ENCODE assay signal across 1 cellular context in the genomic region with DNA sequence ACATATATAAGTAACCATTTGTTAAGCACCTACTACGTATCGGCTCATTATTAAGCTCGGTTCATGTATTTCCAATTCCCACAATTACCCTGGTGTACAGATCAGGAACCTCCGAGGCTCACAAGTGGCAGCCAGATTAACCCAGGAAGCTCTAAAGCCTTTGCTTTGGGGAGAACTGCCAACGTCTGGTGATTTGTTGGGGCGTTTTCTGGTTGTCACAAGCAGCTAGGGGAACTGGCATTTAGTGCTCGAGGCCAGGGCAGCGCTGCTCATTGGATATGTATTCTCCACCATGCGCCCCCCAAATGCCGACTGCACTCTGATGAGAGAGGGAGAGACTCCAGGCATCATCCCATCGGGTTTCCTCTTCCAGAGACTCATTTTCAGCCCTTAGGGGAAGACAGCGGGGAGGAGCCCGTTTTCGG.
TF ChIP-seq lines count a peak whose summit lies in the region.

No MANE protein-coding gene starts in this region.

TF ChIP-seq in K562, 482 proteins besides CTCF, POLR2A, EP300 and RAD21:
- TF ChIP-seq, protein P1, sequence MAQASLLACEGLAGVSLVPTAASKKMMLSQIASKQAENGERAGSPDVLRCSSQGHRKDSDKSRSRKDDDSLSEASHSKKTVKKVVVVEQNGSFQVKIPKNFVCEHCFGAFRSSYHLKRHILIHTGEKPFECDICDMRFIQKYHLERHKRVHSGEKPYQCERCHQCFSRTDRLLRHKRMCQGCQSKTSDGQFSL (CRISPR knock-in tag; IDR thresholded peaks at IDR 0.05), result no peak
- TF ChIP-seq, protein P1 (tag; IDR thresholded peaks at IDR 0.05), result no peak
- TF ChIP-seq ZKSCAN1 (IDR thresholded peaks at IDR 0.05; ENCODE audit: low read depth, low read length) (peak; percentile 70; the same call in 1 of the 2 replicates), ZNF133 (CRISPR knock-in tag; IDR thresholded peaks at IDR 0.05) (no peak), BRD9 (IDR thresholded peaks at IDR 0.05; ENCODE audit: low read depth, partially characterized antibody) (no peak), CHD1 (IDR thresholded peaks at IDR 0.05; ENCODE audit: low read length) (no peak)
